ENCODE assay signal across 10 cellular contexts in genomic region chr1:177255411-177255810, GRCh38.
DNase-seq lines count a peak whose midpoint lies in the region; ATAC-seq and TF ChIP-seq lines count a peak whose summit lies in the region.
"Had no signal": no experiment of that assay in that cellular context is flagged by ENCODE, and none has a peak within 500 bp of the region (broad histone marks: within the 10 kb centered on the region; RNA-seq: fewer than 3 reads in every experiment).

No MANE protein-coding gene starts in this region.

- H3K9me3 ChIP-seq in breast epithelium, result no peaks in the 10 kb centered on the region
- no peaks in the 10 kb centered on the region for H3K9me3 ChIP-seq in adrenal gland (replicated peaks in 1 of 3)

- CTCF ChIA-PET in MCF 10A (lab: Yijun Ruan, JAX), result interaction anchor here (0.5 to 2.7 kb wide), 23 partner anchors 9 to 651 kb away, joined by 3 to 20 read pairs (median 4); no protein-coding TSS in a partner anchor

- H3K27ac ChIP-seq in breast epithelium (no peak overlapping the region), foreskin keratinocyte (peak overlapping the region; percentile 11), adrenal gland (no peak overlapping the region)

- no TSS peak for BruUV-seq in MCF 10A (replicated peaks; lab: Mats Ljungman, UMichigan)

- no peaks in the 10 kb centered on the region for H3K27me3 Mint-ChIP-seq in MCF 10A (ENCODE audit: insufficient read depth, unreplicated experiment)

- no peaks in the 10 kb centered on the region for H3K4me1 ChIP-seq in breast epithelium
- peaks cover 18% of the 10 kb centered on the region for H3K4me1 ChIP-seq in foreskin keratinocyte
- peaks cover 8 to 12% of the 10 kb centered on the region in 2 donors for H3K4me1 ChIP-seq in adrenal gland (replicated peaks in 1 of 2)

- H3K4me3 ChIP-seq in breast epithelium (no peak overlapping the region), adrenal gland (no peak overlapping the region)

- TF ChIP-seq POLR2A in breast epithelium (IDR thresholded peaks at IDR 0.05) (no peak), adrenal gland (IDR thresholded peaks at IDR 0.05) (no peak)

- POLR2A ChIA-PET in MCF 10A (lab: Yijun Ruan, JAX), result interaction anchor here (1.1 kb wide), 1 partner anchor 9 kb away, joined by 5 read pairs; no protein-coding TSS in a partner anchor

- WGBS in adrenal gland, 4 donors, result 62 to 79% (median 67%) methylated on average over 1 of the region's 1 CpG

- peaks cover 21% of the 10 kb centered on the region for H3K4me1 Mint-ChIP-seq in MCF 10A (ENCODE audit: insufficient read depth, unreplicated experiment)

- DNase-seq in MCF 10A (ENCODE audit: unreplicated experiment) (peak; percentile 84), breast epithelium (ENCODE audit: low spot score in 2 of 2) (no peak), RKO (ENCODE audit: low spot score) (peak; percentile 32), foreskin keratinocyte (peak; percentile 88 to 94), cerebellar nuclear complex (lab: John Stamatoyannopoulos, UW) (no peak), Right ventricle myocardium inferior (ENCODE audit: missing footprints) (no peak), RPMI8226 (no peak), adrenal gland (no peak)
- DNase-seq: EL; stimulated activated CD4-positive, alpha-beta T cell treated with anti-CD3 and anti-CD28 coated beads, Interleukin-2, amount 100 ng/mL, for 48 hours had no signal

- no peaks in the 10 kb centered on the region for H3K36me3 Mint-ChIP-seq in MCF 10A (ENCODE audit: insufficient read depth, unreplicated experiment)

- TF ChIP-seq CTCF in MCF 10A (IDR thresholded peaks at IDR 0.05; ENCODE audit: unreplicated experiment) (no peak), breast epithelium (IDR thresholded peaks at IDR 0.05) (no peak), foreskin keratinocyte (conservative IDR thresholded peaks at IDR 0.05) (no peak), adrenal gland (IDR thresholded peaks at IDR 0.05) (no peak)

- H3K4me3 Mint-ChIP-seq in MCF 10A (ENCODE audit: unreplicated experiment), result no peak overlapping the region

- no peaks in the 10 kb centered on the region for H3K36me3 ChIP-seq in breast epithelium
- H3K36me3 ChIP-seq in adrenal gland (replicated peaks in 1 of 2), result no peaks in the 10 kb centered on the region

- H3K9me3 Mint-ChIP-seq in MCF 10A (ENCODE audit: unreplicated experiment), result no peaks in the 10 kb centered on the region

- ATAC-seq in foreskin keratinocyte, result peak; percentile 96
- ATAC-seq in Right ventricle myocardium inferior, result no peak

- peak overlapping the region; percentile 34 for H3K27ac Mint-ChIP-seq in MCF 10A (ENCODE audit: low read depth, unreplicated experiment)

- intact Hi-C loops in MCF 10A (cut with micrococcal nuclease), result loop anchor here (2.0 kb wide), 1 partner anchor 47 kb away; no protein-coding TSS in a partner anchor
- intact Hi-C loops in breast epithelium (cut with DNase I; ENCODE audit: low total_unique reads), result no loop called here
- intact Hi-C loops in Right ventricle myocardium inferior (cut with DNase I), result loop anchor here (5.0 to 10.0 kb wide), 2 partner anchors 527 to 689 kb away; no protein-coding TSS in a partner anchor
- intact Hi-C loops in adrenal gland (cut with DNase I), result no loop called here

- no peaks in the 10 kb centered on the region for H3K27me3 ChIP-seq in breast epithelium
- no peaks in the 10 kb centered on the region for H3K27me3 ChIP-seq in foreskin keratinocyte
- H3K27me3 ChIP-seq in adrenal gland, result no peaks in the 10 kb centered on the region

Comparison
In these comparisons a context has a peak if more than half of its experiments do, and no peak if none do; other contexts are left out.
1. DNase-seq: peak in MCF 10A (single experiment), RKO (single experiment) and foreskin keratinocyte (2 of 2); none in breast epithelium (0 of 2), cerebellar nuclear complex (0 of 2), Right ventricle myocardium inferior (single experiment), RPMI8226 (single experiment) and adrenal gland (0 of 7).
2. intact Hi-C loops: an anchor here in MCF 10A (2.0 kb wide) and Right ventricle myocardium inferior (5.0 to 10.0 kb wide); none called in breast epithelium and adrenal gland.